16 cellular contexts compared by ENCODE assay signal in the genomic region with DNA sequence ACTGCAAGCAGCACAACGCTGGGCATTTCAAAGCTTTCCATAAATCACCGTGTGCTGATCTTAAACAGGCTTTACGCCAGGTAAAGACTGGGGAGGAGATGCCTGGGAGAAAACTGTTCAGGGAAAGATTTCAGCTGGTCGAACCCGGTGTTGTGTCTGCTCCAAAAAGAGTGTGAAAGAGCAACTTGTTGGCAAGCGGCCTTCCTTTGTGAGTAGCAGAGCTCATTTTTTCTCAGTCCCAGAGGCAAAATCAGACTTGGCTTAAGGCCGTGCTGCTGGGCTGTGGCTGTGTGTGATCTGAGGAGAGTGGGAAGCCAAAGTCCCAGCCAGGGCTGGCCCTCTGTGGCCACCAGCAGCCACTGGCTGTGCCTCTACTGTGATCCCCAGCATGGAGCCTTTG.
A peak's percentile ranks its signal among the peaks of the same experiment; 100 is the strongest.
DNase-seq lines count a peak whose midpoint lies in the region; ATAC-seq and TF ChIP-seq lines count a peak whose summit lies in the region.
"Had no signal": no experiment of that assay in that cellular context is flagged by ENCODE, and none has a peak within 500 bp of the region (broad histone marks: within the 10 kb centered on the region; RNA-seq: fewer than 3 reads in every experiment).

No MANE protein-coding gene starts in this region.

- peaks cover 4 to 11% of the 10 kb centered on the region in 2 donors for H3K4me1 ChIP-seq in ascending aorta

- TF ChIP-seq CTCF in fibroblast of the aortic adventitia (IDR thresholded peaks at IDR 0.05; ENCODE audit: insufficient read depth, low read length) (no peak), ascending aorta (IDR thresholded peaks at IDR 0.05) (no peak)

- H3K36me3 ChIP-seq in ascending aorta, result no peaks in the 10 kb centered on the region

- no peaks in the 10 kb centered on the region for H3K9me3 ChIP-seq in ascending aorta

- no peak for ATAC-seq in GM19467 (IDR thresholded peaks at IDR 0.05; ENCODE audit: unreplicated experiment)
- ATAC-seq: activated CD4-positive, CD25-positive, alpha-beta regulatory T cell treated with anti-CD3 and anti-CD28 coated beads, Interleukin-2, amount 50 U/mL, for 24 hours; K562; stimulated activated naive CD8-positive, alpha-beta T cell treated with anti-CD3 and anti-CD28 coated beads, Interleukin-15, amount 100 ng/mL, for 72 hours had no signal

- no peak overlapping the region for H3K4me3 ChIP-seq in fibroblast of the aortic adventitia (ENCODE audit: low read depth, low read length)
- H3K4me3 ChIP-seq in ascending aorta, result no peak overlapping the region
- H3K4me3 ChIP-seq: K562 had no signal

- DNase-seq in NCI-H446 treated with DMSO at 0.1 percent for 48 hours (lab: John Stamatoyannopoulos, UW) (peak; percentile 51), fibroblast of the aortic adventitia (ENCODE audit: low read depth) (peak; percentile 84), medulla oblongata (ENCODE audit: extremely low spot score) (peak; percentile 79), superior temporal gyrus (ENCODE audit: extremely low spot score) (peak; percentile 44), DMS79 (lab: John Stamatoyannopoulos, UW) (no peak), NCI-H748 treated with DMSO at 0.1 percent for 48 hours (lab: John Stamatoyannopoulos, UW) (no peak), ascending aorta (ENCODE audit: low spot score in 2 of 2) (no peak)
- DNase-seq: activated gamma-delta T cell; immature natural killer cell; NCI-H1092; NCI-H2171; SIG-M5; stimulated activated naive CD8-positive, alpha-beta T cell treated with anti-CD3 and anti-CD28 coated beads, Interleukin-15, amount 100 ng/mL, for 72 hours had no signal

- H3K27me3 ChIP-seq in ascending aorta, result no peaks in the 10 kb centered on the region

- intact Hi-C loops in ascending aorta (cut with DNase I), result no loop called here

- H3K27ac ChIP-seq in ascending aorta, result no peak overlapping the region

Comparison
In these comparisons a context has a peak if more than half of its experiments do, and no peak if none do; other contexts are left out.
1. DNase-seq: peak in NCI-H446 treated with DMSO at 0.1 percent for 48 hours (single experiment), fibroblast of the aortic adventitia (single experiment), medulla oblongata (single experiment) and superior temporal gyrus (single experiment); none in DMS79 (single experiment), NCI-H748 treated with DMSO at 0.1 percent for 48 hours (single experiment) and ascending aorta (0 of 2).